In the genomic region with DNA sequence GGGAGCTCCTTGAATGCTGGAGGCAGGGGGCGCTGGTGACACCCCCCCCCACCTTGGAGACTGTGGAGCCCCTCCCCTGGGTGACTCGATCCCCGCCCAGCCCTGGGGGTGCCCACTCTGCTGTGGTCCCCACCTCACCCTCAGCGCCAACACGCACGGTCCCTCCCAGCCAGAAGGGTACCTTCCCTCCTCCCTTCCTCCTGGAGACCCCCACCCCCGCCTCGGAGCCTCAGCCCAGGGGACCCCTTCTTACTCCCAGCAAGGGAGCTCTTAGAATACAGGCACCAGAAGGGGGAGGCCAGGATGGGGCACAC, we compare ENCODE assay signal across 8 cellular contexts. TPM values are rescaled to one million over a fixed set of nuclear protein-coding genes. Genes with fewer than 3 reads are reported as not detected.
A peak's percentile ranks its signal among the peaks of the same experiment; 100 is the strongest.
DNase-seq lines count a peak whose midpoint lies in the region; ATAC-seq and TF ChIP-seq lines count a peak whose summit lies in the region.

No MANE protein-coding gene starts in this region.

- 0 to 3% methylated on average over 8 of the region's 8 CpGs for WGBS in sigmoid colon, 2 donors

- H3K9me3 ChIP-seq in ES-I3 (ENCODE audit: control insufficient read depth, insufficient read depth, low read length) = no peaks in the 10 kb centered on the region
- no peaks in the 10 kb centered on the region for H3K9me3 ChIP-seq in sigmoid colon

- no peaks in the 10 kb centered on the region for H3K9me3 Mint-ChIP-seq in WTC11

- no peaks in the 10 kb centered on the region for H3K36me3 Mint-ChIP-seq in WTC11

- peaks cover 22% of the 10 kb centered on the region for H3K4me1 Mint-ChIP-seq in WTC11

- peaks cover 10% of the 10 kb centered on the region; the same call in 1 of the 2 replicates for H3K4me1 ChIP-seq in ES-I3 (ENCODE audit: insufficient read depth, low read length)
- peaks cover 13% of the 10 kb centered on the region for H3K4me1 ChIP-seq in foreskin keratinocyte
- peaks cover 0 to 36% (median 33%) of the 10 kb centered on the region in 4 donors for H3K4me1 ChIP-seq in sigmoid colon

- peak overlapping the region; percentile 71 for H3K4me3 Mint-ChIP-seq in WTC11

- no peak for TF ChIP-seq POLR2A in sigmoid colon (IDR thresholded peaks at IDR 0.05)

- no peak for ATAC-seq in WTC11
- ATAC-seq in foreskin keratinocyte = no peak
- ATAC-seq in HG02970 (IDR thresholded peaks at IDR 0.05; ENCODE audit: low FRiP score, unreplicated experiment) = no peak

- peaks cover 3% of the 10 kb centered on the region; the same call in 1 of the 2 replicates for H3K36me3 ChIP-seq in ES-I3 (ENCODE audit: insufficient read depth, low read length)
- H3K36me3 ChIP-seq in sigmoid colon = no peaks in the 10 kb centered on the region

- intact Hi-C loops in sigmoid colon (cut with DNase I) = loop anchor here (5.0 kb wide), 1 partner anchor 161 kb away; no protein-coding TSS in a partner anchor

- H3K27ac ChIP-seq in foreskin keratinocyte = peak overlapping the region; percentile 100
- peak overlapping the region in 1 of 4 donors; percentile 3 for H3K27ac ChIP-seq in sigmoid colon

- peaks cover 7% of the 10 kb centered on the region; the same call in 1 of the 2 replicates for H3K27me3 Mint-ChIP-seq in WTC11 (ENCODE audit: low read depth)

- peak overlapping the region; percentile 55; the same call in 1 of the 2 replicates for H3K9ac ChIP-seq in ES-I3 (ENCODE audit: low read depth, low read length)

- H3K4me3 ChIP-seq in sigmoid colon = peak overlapping the region in 3 of 4 donors; percentile 29 to 49 (median 48)

- no peak for TF ChIP-seq CTCF in WTC11 (IDR thresholded peaks at IDR 0.05)
- no peak for TF ChIP-seq CTCF in foreskin keratinocyte (conservative IDR thresholded peaks at IDR 0.05)
- TF ChIP-seq CTCF in sigmoid colon (IDR thresholded peaks at IDR 0.05) = no peak

- DNase-seq in WTC11 (ENCODE audit: low spot score) = no peak
- DNase-seq in foreskin keratinocyte = no peak
- DNase-seq in sigmoid colon = no peak
- DNase-seq in NCI-H146 (lab: John Stamatoyannopoulos, UW) = no peak
- DNase-seq in T1000 (lab: John Stamatoyannopoulos, UW) = no peak
- no peak for DNase-seq in hypothalamus (lab: John Stamatoyannopoulos, UW)

- H3K27me3 ChIP-seq in foreskin keratinocyte (no peaks in the 10 kb centered on the region), sigmoid colon (peaks cover 16 to 47% (median 22%) of the 10 kb centered on the region in 3 donors)

- TF ChIP-seq EP300 in sigmoid colon (IDR thresholded peaks at IDR 0.05) = no peak

- POLR2A ChIA-PET in WTC11 (lab: Charles Lee) = interaction anchor here (0.8 to 1.7 kb wide), 2 partner anchors 13 to 15 kb away, joined by 3 to 10 read pairs; no protein-coding TSS in a partner anchor

- no peak overlapping the region for H3K27ac Mint-ChIP-seq in WTC11

- CTCF ChIA-PET in WTC11 (lab: Charles Lee) = interaction anchor here (0.6 to 10.3 kb wide), 43 partner anchors 9 to 732 kb away, joined by 3 to 179 read pairs (median 6); partner anchors contain the start of genes HES2, KLHL21, TAS1R1 and THAP3

TF ChIP-seq in WTC11, 78 proteins besides CTCF, POLR2A, EP300 and RAD21 (continues in another document):
- no peak for TF ChIP-seq ZNF317 (CRISPR knock-in tag; IDR thresholded peaks at IDR 0.05; ENCODE audit: borderline replicate concordance, low read depth)
- TF ChIP-seq, protein P1, sequence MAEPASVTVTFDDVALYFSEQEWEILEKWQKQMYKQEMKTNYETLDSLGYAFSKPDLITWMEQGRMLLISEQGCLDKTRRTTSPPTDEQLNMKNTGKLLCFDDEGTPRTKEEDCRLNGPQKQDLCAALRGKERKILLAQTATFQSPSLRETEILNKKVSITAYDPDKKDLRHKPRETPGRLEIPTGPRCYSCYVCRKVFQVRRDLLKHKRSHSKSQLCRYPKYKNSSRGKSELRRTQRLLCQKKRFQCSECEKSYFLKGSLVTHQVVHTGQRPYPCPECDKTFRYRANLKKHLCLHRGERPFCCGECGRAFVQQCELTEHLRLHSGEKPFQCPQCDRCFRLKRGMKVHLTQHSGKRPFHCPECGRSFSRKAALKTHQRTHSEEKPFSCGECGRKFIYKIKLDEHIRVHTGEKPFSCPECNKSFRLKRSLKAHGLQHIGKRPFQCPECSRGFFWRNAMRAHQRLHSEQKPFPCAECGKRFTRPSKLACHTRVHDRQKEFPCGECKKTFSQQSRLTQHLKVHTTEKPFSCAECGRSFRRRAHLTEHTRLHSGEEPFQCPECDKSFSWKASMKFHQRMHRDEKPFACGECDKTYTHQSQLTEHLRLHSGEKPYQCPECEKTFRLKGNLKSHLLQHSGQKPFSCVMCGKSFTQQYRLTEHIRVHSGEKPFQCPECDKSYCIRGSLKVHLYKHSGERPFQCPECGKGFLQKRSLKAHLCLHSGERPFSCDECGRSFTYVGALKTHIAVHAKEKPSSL (CRISPR knock-in tag; conservative IDR thresholded peaks at IDR 0.05) = no peak
- TF ChIP-seq ZNF263 (CRISPR knock-in tag; IDR thresholded peaks at IDR 0.05; ENCODE audit: low read depth) = no peak
- no peak for TF ChIP-seq TP53 (CRISPR knock-in tag; IDR thresholded peaks at IDR 0.05)
- TF ChIP-seq FOXP1 (CRISPR knock-in tag; IDR thresholded peaks at IDR 0.05; ENCODE audit: borderline replicate concordance) = no peak
- no peak for TF ChIP-seq GRHL2 (CRISPR knock-in tag; IDR thresholded peaks at IDR 0.05; ENCODE audit: insufficient replicate concordance, severe bottlenecking)
- TF ChIP-seq, protein P2, sequence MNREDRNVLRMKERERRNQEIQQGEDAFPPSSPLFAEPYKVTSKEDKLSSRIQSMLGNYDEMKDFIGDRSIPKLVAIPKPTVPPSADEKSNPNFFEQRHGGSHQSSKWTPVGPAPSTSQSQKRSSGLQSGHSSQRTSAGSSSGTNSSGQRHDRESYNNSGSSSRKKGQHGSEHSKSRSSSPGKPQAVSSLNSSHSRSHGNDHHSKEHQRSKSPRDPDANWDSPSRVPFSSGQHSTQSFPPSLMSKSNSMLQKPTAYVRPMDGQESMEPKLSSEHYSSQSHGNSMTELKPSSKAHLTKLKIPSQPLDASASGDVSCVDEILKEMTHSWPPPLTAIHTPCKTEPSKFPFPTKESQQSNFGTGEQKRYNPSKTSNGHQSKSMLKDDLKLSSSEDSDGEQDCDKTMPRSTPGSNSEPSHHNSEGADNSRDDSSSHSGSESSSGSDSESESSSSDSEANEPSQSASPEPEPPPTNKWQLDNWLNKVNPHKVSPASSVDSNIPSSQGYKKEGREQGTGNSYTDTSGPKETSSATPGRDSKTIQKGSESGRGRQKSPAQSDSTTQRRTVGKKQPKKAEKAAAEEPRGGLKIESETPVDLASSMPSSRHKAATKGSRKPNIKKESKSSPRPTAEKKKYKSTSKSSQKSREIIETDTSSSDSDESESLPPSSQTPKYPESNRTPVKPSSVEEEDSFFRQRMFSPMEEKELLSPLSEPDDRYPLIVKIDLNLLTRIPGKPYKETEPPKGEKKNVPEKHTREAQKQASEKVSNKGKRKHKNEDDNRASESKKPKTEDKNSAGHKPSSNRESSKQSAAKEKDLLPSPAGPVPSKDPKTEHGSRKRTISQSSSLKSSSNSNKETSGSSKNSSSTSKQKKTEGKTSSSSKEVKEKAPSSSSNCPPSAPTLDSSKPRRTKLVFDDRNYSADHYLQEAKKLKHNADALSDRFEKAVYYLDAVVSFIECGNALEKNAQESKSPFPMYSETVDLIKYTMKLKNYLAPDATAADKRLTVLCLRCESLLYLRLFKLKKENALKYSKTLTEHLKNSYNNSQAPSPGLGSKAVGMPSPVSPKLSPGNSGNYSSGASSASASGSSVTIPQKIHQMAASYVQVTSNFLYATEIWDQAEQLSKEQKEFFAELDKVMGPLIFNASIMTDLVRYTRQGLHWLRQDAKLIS (CRISPR knock-in tag; IDR thresholded peaks at IDR 0.05; ENCODE audit: borderline replicate concordance) = no peak
- no peak for TF ChIP-seq NFE2L1 (CRISPR knock-in tag; IDR thresholded peaks at IDR 0.05)
- TF ChIP-seq ATF2 (CRISPR knock-in tag; IDR thresholded peaks at IDR 0.05; ENCODE audit: borderline replicate concordance, low read depth) = no peak
- no peak for TF ChIP-seq NR1H2 (CRISPR knock-in tag; IDR thresholded peaks at IDR 0.05)
- no peak for TF ChIP-seq CREM (CRISPR knock-in tag; IDR thresholded peaks at IDR 0.05)
- no peak for TF ChIP-seq PREB (CRISPR knock-in tag; IDR thresholded peaks at IDR 0.05; ENCODE audit: borderline replicate concordance)
- TF ChIP-seq, protein P3, sequence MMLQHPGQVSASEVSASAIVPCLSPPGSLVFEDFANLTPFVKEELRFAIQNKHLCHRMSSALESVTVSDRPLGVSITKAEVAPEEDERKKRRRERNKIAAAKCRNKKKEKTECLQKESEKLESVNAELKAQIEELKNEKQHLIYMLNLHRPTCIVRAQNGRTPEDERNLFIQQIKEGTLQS (CRISPR knock-in tag; conservative IDR thresholded peaks at IDR 0.05) = no peak
- no peak for TF ChIP-seq TEAD1 (CRISPR knock-in tag; IDR thresholded peaks at IDR 0.05)
- no peak for TF ChIP-seq ZNF416 (CRISPR knock-in tag; IDR thresholded peaks at IDR 0.05)

RNA-seq across cellular contexts. Expression of gene PLEKHG5, which starts 5.6 kb away (rescaled TPM):
- total RNA-seq in WTC11 (2021) = 27.5 to 32.0 TPM (median 30.8 TPM) in 3 replicates
- 33.9 and 57.3 TPM in 2 replicates for total RNA-seq in foreskin keratinocyte
- polyA plus RNA-seq in foreskin keratinocyte = 19.0 and 33.0 TPM in 2 replicates
- 1 to 10 TPM; 2.5 to 7.5 (median 5.2) TPM for total RNA-seq in sigmoid colon
- 10 to 100 TPM in 1 of 3 donors, 1 to 10 TPM in 2; 4.2 to 18.8 (median 5.4) TPM for polyA plus RNA-seq in sigmoid colon

RNA-seq across cellular contexts. Expression of gene TNFRSF25, which starts 19.9 kb away (rescaled TPM):
- total RNA-seq in WTC11 (2021) (19.5 to 26.1 TPM (median 22.6 TPM) in 3 replicates), foreskin keratinocyte (19.8 and 34.3 TPM in 2 replicates), sigmoid colon (10 to 100 TPM in 1 of 4 donors, 1 to 10 TPM in 3; 2.5 to 11.6 (median 5.5) TPM)
- polyA plus RNA-seq in foreskin keratinocyte (25.1 and 40.1 TPM in 2 replicates), sigmoid colon (10 to 100 TPM in 1 of 3 donors, 1 to 10 TPM in 2; 3.5 to 65.9 (median 7.8) TPM)
